Comparison of ENCODE assay signal across 20 cellular contexts in genomic region chr11:70590356-70590991, GRCh38.
"Had no signal": no experiment of that assay in that cellular context is flagged by ENCODE, and none has a peak within 500 bp of the region (broad histone marks: within the 10 kb centered on the region; RNA-seq: fewer than 3 reads in every experiment).

No MANE protein-coding gene starts in this region.

- H3K4me2 ChIP-seq: SK-N-SH had no signal

- H3K9ac ChIP-seq: parathyroid adenoma, SK-N-SH had no signal

- H3K4me3 Mint-ChIP-seq: activated CD4-positive, alpha-beta memory T cell treated with anti-CD3 and anti-CD28 coated beads, Interleukin-2, amount 10 ng/mL, durations not matched to agents 7 days and 5 days; activated naive CD8-positive, alpha-beta T cell; brain; stimulated activated effector memory CD8-positive, alpha-beta T cell treated with anti-CD3 and anti-CD28 coated beads, Interleukin-12 subunit alpha, Interleukin-12 subunit beta, amount 100 ng/mL, for 72 hours had no signal

- H3K27ac Mint-ChIP-seq: activated CD4-positive, alpha-beta memory T cell treated with anti-CD3 and anti-CD28 coated beads, Interleukin-2, amount 10 ng/mL, durations not matched to agents 7 days and 5 days; activated naive CD8-positive, alpha-beta T cell; stimulated activated effector memory CD8-positive, alpha-beta T cell treated with anti-CD3 and anti-CD28 coated beads, Interleukin-12 subunit alpha, Interleukin-12 subunit beta, amount 100 ng/mL, for 72 hours had no signal

- H3K36me3 Mint-ChIP-seq: activated naive CD8-positive, alpha-beta T cell; naive thymus-derived CD8-positive, alpha-beta T cell; stimulated activated effector memory CD8-positive, alpha-beta T cell treated with anti-CD3 and anti-CD28 coated beads, Interleukin-12 subunit alpha, Interleukin-12 subunit beta, amount 100 ng/mL, for 72 hours; T-cell had no signal

- H3K9me3 ChIP-seq: lower lobe of right lung, SK-N-SH had no signal

- H3K27me3 ChIP-seq: foreskin keratinocyte had no signal

- DNase-seq: activated CD4-positive, alpha-beta memory T cell treated with anti-CD3 and anti-CD28 coated beads, Interleukin-2, amount 10 ng/mL, durations not matched to agents 7 days and 5 days; activated CD4-positive, alpha-beta T cell treated with anti-CD3 and anti-CD28 coated beads for 1 hour; activated CD8-positive, alpha-beta memory T cell treated with anti-CD3 and anti-CD28 coated beads, Interleukin-2, amount 50 U/mL, for 48 hours; activated gamma-delta T cell; activated T-cell treated with anti-CD3 and anti-CD28 coated beads, Interleukin-2, amount 50 U/mL, for 48 hours; foreskin keratinocyte; hippocampal formation; islet precursor cell; SK-N-SH; stimulated activated CD4-positive, alpha-beta T cell treated with anti-CD3 and anti-CD28 coated beads, Interleukin-4, amount 100 ng/mL, for 24 hours; T-cell; WERI-Rb-1 had no signal

- ATAC-seq: foreskin keratinocyte; lower lobe of right lung; naive thymus-derived CD8-positive, alpha-beta T cell; sciatic nerve; stimulated activated effector memory CD8-positive, alpha-beta T cell treated with anti-CD3 and anti-CD28 coated beads, Interleukin-12 subunit alpha, Interleukin-12 subunit beta, amount 100 ng/mL, for 72 hours; T-cell had no signal

- H3K27ac ChIP-seq: coronary artery, foreskin keratinocyte, lower lobe of right lung, parathyroid adenoma, WERI-Rb-1 had no signal

- H3K4me3 ChIP-seq: coronary artery, lower lobe of right lung had no signal

- H3K4me1 ChIP-seq: foreskin keratinocyte, lower lobe of right lung, parathyroid adenoma had no signal

- H3K9me3 Mint-ChIP-seq: activated CD4-positive, alpha-beta memory T cell treated with anti-CD3 and anti-CD28 coated beads, Interleukin-2, amount 10 ng/mL, durations not matched to agents 7 days and 5 days; stimulated activated effector memory CD8-positive, alpha-beta T cell treated with anti-CD3 and anti-CD28 coated beads, Interleukin-12 subunit alpha, Interleukin-12 subunit beta, amount 100 ng/mL, for 72 hours; T-cell had no signal

- H3K36me3 ChIP-seq: lower lobe of right lung, WERI-Rb-1 had no signal
